Comparison of ENCODE assay signal across 12 cellular contexts in the genomic region with DNA sequence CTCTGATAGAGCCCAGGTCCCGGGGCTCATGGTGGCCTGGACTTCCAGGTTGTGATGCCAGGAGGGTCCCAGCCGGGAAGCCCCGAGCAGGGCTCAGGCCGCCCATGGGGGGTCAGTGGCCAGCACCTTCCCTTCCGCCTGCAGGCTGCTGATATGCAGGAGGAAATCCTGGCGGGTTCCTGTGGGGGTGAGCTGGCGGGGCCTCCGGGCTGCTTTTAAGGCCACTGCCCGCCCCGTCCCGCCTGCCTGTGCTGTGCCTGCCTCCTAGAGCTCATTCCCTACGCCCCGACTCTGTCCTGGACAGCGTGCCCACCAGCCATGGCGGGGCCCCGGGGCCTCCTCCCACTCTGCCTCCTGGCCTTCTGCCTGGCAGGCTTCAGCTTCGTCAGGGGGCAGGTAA. TPM values are rescaled to one million over a fixed set of nuclear protein-coding genes. Genes with fewer than 3 reads are reported as not detected.
DNase-seq lines count a peak whose midpoint lies in the region; ATAC-seq, FAIRE-seq and TF ChIP-seq lines count a peak whose summit lies in the region.
"Had no signal": no experiment of that assay in that cellular context is flagged by ENCODE, and none has a peak within 500 bp of the region (broad histone marks: within the 10 kb centered on the region; RNA-seq: fewer than 3 reads in every experiment).

A gene with protein sequence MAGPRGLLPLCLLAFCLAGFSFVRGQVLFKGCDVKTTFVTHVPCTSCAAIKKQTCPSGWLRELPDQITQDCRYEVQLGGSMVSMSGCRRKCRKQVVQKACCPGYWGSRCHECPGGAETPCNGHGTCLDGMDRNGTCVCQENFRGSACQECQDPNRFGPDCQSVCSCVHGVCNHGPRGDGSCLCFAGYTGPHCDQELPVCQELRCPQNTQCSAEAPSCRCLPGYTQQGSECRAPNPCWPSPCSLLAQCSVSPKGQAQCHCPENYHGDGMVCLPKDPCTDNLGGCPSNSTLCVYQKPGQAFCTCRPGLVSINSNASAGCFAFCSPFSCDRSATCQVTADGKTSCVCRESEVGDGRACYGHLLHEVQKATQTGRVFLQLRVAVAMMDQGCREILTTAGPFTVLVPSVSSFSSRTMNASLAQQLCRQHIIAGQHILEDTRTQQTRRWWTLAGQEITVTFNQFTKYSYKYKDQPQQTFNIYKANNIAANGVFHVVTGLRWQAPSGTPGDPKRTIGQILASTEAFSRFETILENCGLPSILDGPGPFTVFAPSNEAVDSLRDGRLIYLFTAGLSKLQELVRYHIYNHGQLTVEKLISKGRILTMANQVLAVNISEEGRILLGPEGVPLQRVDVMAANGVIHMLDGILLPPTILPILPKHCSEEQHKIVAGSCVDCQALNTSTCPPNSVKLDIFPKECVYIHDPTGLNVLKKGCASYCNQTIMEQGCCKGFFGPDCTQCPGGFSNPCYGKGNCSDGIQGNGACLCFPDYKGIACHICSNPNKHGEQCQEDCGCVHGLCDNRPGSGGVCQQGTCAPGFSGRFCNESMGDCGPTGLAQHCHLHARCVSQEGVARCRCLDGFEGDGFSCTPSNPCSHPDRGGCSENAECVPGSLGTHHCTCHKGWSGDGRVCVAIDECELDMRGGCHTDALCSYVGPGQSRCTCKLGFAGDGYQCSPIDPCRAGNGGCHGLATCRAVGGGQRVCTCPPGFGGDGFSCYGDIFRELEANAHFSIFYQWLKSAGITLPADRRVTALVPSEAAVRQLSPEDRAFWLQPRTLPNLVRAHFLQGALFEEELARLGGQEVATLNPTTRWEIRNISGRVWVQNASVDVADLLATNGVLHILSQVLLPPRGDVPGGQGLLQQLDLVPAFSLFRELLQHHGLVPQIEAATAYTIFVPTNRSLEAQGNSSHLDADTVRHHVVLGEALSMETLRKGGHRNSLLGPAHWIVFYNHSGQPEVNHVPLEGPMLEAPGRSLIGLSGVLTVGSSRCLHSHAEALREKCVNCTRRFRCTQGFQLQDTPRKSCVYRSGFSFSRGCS (N-terminal part only) (plus strand): TSS at position 243 of the 400 bp plus-strand sequence. CDS start 76 bp downstream, at position 319.

- no peak for FAIRE-seq in astrocyte (lab: Jason Lieb, UNC)

- H3K27me3 Mint-ChIP-seq in astrocyte (ENCODE audit: low read depth, unreplicated experiment): peaks cover 4% of the 10 kb centered on the region
- no peaks in the 10 kb centered on the region for H3K27me3 Mint-ChIP-seq in activated T-helper 2 cell treated with anti-CD3 and anti-CD28 coated beads, Interferon-gamma antibody, Interleukin-2, Interleukin-4, amounts not matched to agents 10 μg/mL and 5 μg/mL and 100 μg/mL, durations not matched to agents 14 hours and 24 hours and 36 hours (ENCODE audit: low read depth)

- no peaks in the 10 kb centered on the region for H3K27me3 ChIP-seq in BLaER1 treated with 17β-estradiol and CSF1 and Interleukin-3, amounts not matched to agents 10 nM and 100 nM
- H3K27me3 ChIP-seq in astrocyte (ENCODE audit: insufficient read depth, low read length) (no peaks in the 10 kb centered on the region), right atrium auricular region (no peaks in the 10 kb centered on the region)

- ATAC-seq in omental fat pad (ENCODE audit: low FRiP score): peak; percentile 14
- ATAC-seq in GM21717 (IDR thresholded peaks at IDR 0.05; ENCODE audit: unreplicated experiment): no peak

- H3K4me1 Mint-ChIP-seq in astrocyte (ENCODE audit: low read depth, unreplicated experiment): peaks cover 20% of the 10 kb centered on the region
- H3K4me1 Mint-ChIP-seq in activated T-helper 2 cell treated with anti-CD3 and anti-CD28 coated beads, Interferon-gamma antibody, Interleukin-2, Interleukin-4, amounts not matched to agents 10 μg/mL and 5 μg/mL and 100 μg/mL, durations not matched to agents 14 hours and 24 hours and 36 hours (ENCODE audit: low read depth): no peaks in the 10 kb centered on the region

- no peaks in the 10 kb centered on the region for H3K9me3 ChIP-seq in BLaER1 treated with 17β-estradiol and CSF1 and Interleukin-3, amounts not matched to agents 10 nM and 100 nM (replicated peaks in 1 of 11)
- H3K9me3 ChIP-seq in astrocyte (ENCODE audit: insufficient read depth, low read depth, low read length) (no peaks in the 10 kb centered on the region), right atrium auricular region (no peaks in the 10 kb centered on the region)

- intact Hi-C loops in activated T-helper 2 cell treated with anti-CD3 and anti-CD28 coated beads, Interferon-gamma antibody, Interleukin-2, Interleukin-4, amounts not matched to agents 10 μg/mL and 5 μg/mL and 100 μg/mL, durations not matched to agents 14 hours and 24 hours and 36 hours (cut with micrococcal nuclease): no loop called here

- peak within 1 kb of the TSS; percentile 85 to 99 (median 97) for H3K27ac ChIP-seq in BLaER1 treated with 17β-estradiol and CSF1 and Interleukin-3, amounts not matched to agents 10 nM and 100 nM
- H3K27ac ChIP-seq in astrocyte (ENCODE audit: low read depth, low read length) (no peak within 1 kb of the TSS), right atrium auricular region (peak within 1 kb of the TSS; percentile 63 to 69)

- H4K20me1 ChIP-seq in BLaER1 treated with 17β-estradiol and CSF1 and Interleukin-3, amounts not matched to agents 10 nM and 100 nM: peaks cover 0 to 4% (median 0%) of the 10 kb centered on the region in 11 experiments; a peak in 2 of 22 replicates
- peaks cover 23% of the 10 kb centered on the region for H4K20me1 ChIP-seq in astrocyte (ENCODE audit: insufficient read depth, low read length)

- no peaks in the 10 kb centered on the region for H3K79me2 ChIP-seq in astrocyte (ENCODE audit: insufficient read depth, low read length)

- H3K36me3 Mint-ChIP-seq in astrocyte (ENCODE audit: low read depth, unreplicated experiment): peaks cover 8% of the 10 kb centered on the region
- H3K36me3 Mint-ChIP-seq in activated T-helper 2 cell treated with anti-CD3 and anti-CD28 coated beads, Interferon-gamma antibody, Interleukin-2, Interleukin-4, amounts not matched to agents 10 μg/mL and 5 μg/mL and 100 μg/mL, durations not matched to agents 14 hours and 24 hours and 36 hours (ENCODE audit: low read depth): peaks cover 17% of the 10 kb centered on the region

- peak within 1 kb of the TSS; percentile 71 to 96 (median 91) for H3K9ac ChIP-seq in BLaER1 treated with 17β-estradiol and CSF1 and Interleukin-3, amounts not matched to agents 10 nM and 100 nM
- no peak within 1 kb of the TSS for H3K9ac ChIP-seq in astrocyte (ENCODE audit: low read length)

- no peak for TF ChIP-seq CTCF in astrocyte (IDR thresholded peaks at IDR 0.05; ENCODE audit: insufficient read depth, low read depth, low read length)
- TF ChIP-seq CTCF in right atrium auricular region (IDR thresholded peaks at IDR 0.05): no peak
- no peak for TF ChIP-seq CTCF in omental fat pad (IDR thresholded peaks at IDR 0.05)

- DNase-seq in astrocyte (ENCODE audit: low read depth) (no peak), right atrium auricular region (ENCODE audit: low spot score) (peak; percentile 77), omental fat pad (ENCODE audit: low spot score) (no peak), T-helper 9 cell (no peak), NCI-H2171 (lab: John Stamatoyannopoulos, UW) (no peak)
- DNase-seq in activated T-helper 2 cell treated with anti-CD3 and anti-CD28 coated beads, Interferon-gamma antibody, Interleukin-2, Interleukin-4, amounts not matched to agents 10 μg/mL and 5 μg/mL and 100 μg/mL, durations not matched to agents 14 hours and 24 hours and 36 hours (ENCODE audit: low spot score): no peak
- DNase-seq: activated CD8-positive, alpha-beta memory T cell treated with anti-CD3 and anti-CD28 coated beads, Interleukin-2, amount 50 U/mL, for 48 hours; NCI-H1092; SIG-M5 had no signal

- no peak within 1 kb of the TSS for H2AFZ ChIP-seq in astrocyte (ENCODE audit: low read depth, low read length)

- no peak within 1 kb of the TSS for H3K4me3 Mint-ChIP-seq in astrocyte (ENCODE audit: unreplicated experiment)
- no peak within 1 kb of the TSS for H3K4me3 Mint-ChIP-seq in activated T-helper 2 cell treated with anti-CD3 and anti-CD28 coated beads, Interferon-gamma antibody, Interleukin-2, Interleukin-4, amounts not matched to agents 10 μg/mL and 5 μg/mL and 100 μg/mL, durations not matched to agents 14 hours and 24 hours and 36 hours (ENCODE audit: low read depth)
- H3K4me3 Mint-ChIP-seq: nephron had no signal

- peak within 1 kb of the TSS in 9 of 10 experiments; percentile 14 to 81 (median 62); a peak in 15 of 20 replicates for H3K4me3 ChIP-seq in BLaER1 treated with 17β-estradiol and CSF1 and Interleukin-3, amounts not matched to agents 10 nM and 100 nM
- no peak within 1 kb of the TSS for H3K4me3 ChIP-seq in astrocyte (ENCODE audit: insufficient read depth, low read depth, low read length)
- H3K4me3 ChIP-seq in right atrium auricular region: peak within 1 kb of the TSS; percentile 23 to 49

- peaks cover 28 to 70% (median 47%) of the 10 kb centered on the region in 11 experiments for H3K36me3 ChIP-seq in BLaER1 treated with 17β-estradiol and CSF1 and Interleukin-3, amounts not matched to agents 10 nM and 100 nM
- no peaks in the 10 kb centered on the region for H3K36me3 ChIP-seq in astrocyte (ENCODE audit: insufficient read depth, low read length)
- peaks cover 32% of the 10 kb centered on the region for H3K36me3 ChIP-seq in right atrium auricular region

- H3K4me1 ChIP-seq in BLaER1 treated with 17β-estradiol and CSF1 and Interleukin-3, amounts not matched to agents 10 nM and 100 nM: peaks cover 69 to 99% (median 98%) of the 10 kb centered on the region in 10 experiments
- peaks cover 36% of the 10 kb centered on the region for H3K4me1 ChIP-seq in astrocyte (ENCODE audit: insufficient read depth, low read length)
- peaks cover 0 to 60% of the 10 kb centered on the region in 2 donors for H3K4me1 ChIP-seq in right atrium auricular region

- peak within 1 kb of the TSS; percentile 83 for H3K27ac Mint-ChIP-seq in astrocyte (ENCODE audit: unreplicated experiment)
- no peak within 1 kb of the TSS for H3K27ac Mint-ChIP-seq in activated T-helper 2 cell treated with anti-CD3 and anti-CD28 coated beads, Interferon-gamma antibody, Interleukin-2, Interleukin-4, amounts not matched to agents 10 μg/mL and 5 μg/mL and 100 μg/mL, durations not matched to agents 14 hours and 24 hours and 36 hours

- no peaks in the 10 kb centered on the region for H3K9me3 Mint-ChIP-seq in astrocyte (ENCODE audit: unreplicated experiment)
- no peaks in the 10 kb centered on the region for H3K9me3 Mint-ChIP-seq in activated T-helper 2 cell treated with anti-CD3 and anti-CD28 coated beads, Interferon-gamma antibody, Interleukin-2, Interleukin-4, amounts not matched to agents 10 μg/mL and 5 μg/mL and 100 μg/mL, durations not matched to agents 14 hours and 24 hours and 36 hours
- H3K9me3 Mint-ChIP-seq: nephron had no signal

- H3K4me2 ChIP-seq in BLaER1 treated with 17β-estradiol and CSF1 and Interleukin-3, amounts not matched to agents 10 nM and 100 nM: peak within 1 kb of the TSS; percentile 76 to 100 (median 98)
- no peak within 1 kb of the TSS for H3K4me2 ChIP-seq in astrocyte (ENCODE audit: low read length)

RNA-seq across cellular contexts. Expression of the gene that starts here (rescaled TPM):
- total RNA-seq in astrocyte: 0.39 TPM in 1 of 2 replicates, not detected in the other
- total RNA-seq in right atrium auricular region: 10 to 100 TPM; 46.5 to 62.6 TPM
- 100 to 1,000 TPM; 231 to 610 (median 304) TPM for total RNA-seq in omental fat pad
- 0.07 TPM in 1 of 2 replicates, not detected in the other for total RNA-seq in activated T-helper 2 cell treated with anti-CD3 and anti-CD28 coated beads, Interferon-gamma antibody, Interleukin-2, Interleukin-4, amounts not matched to agents 10 μg/mL and 5 μg/mL and 100 μg/mL, durations not matched to agents 14 hours and 24 hours and 36 hours

Comparison
In these comparisons a context has a peak if more than half of its experiments do, and no peak if none do; other contexts are left out.
1. RNA of the gene that starts here (total RNA-seq): 231 to 610 TPM in omental fat pad and 46.5 to 62.6 TPM in right atrium auricular region; 0.39 TPM in astrocyte and 0.07 TPM in activated T-helper 2 cell treated with anti-CD3 and anti-CD28 coated beads, Interferon-gamma antibody, Interleukin-2, Interleukin-4, amounts not matched to agents 10 μg/mL and 5 μg/mL and 100 μg/mL, durations not matched to agents 14 hours and 24 hours and 36 hours; every median in the first group is over 10 times any median in the second.